In the genomic region with DNA sequence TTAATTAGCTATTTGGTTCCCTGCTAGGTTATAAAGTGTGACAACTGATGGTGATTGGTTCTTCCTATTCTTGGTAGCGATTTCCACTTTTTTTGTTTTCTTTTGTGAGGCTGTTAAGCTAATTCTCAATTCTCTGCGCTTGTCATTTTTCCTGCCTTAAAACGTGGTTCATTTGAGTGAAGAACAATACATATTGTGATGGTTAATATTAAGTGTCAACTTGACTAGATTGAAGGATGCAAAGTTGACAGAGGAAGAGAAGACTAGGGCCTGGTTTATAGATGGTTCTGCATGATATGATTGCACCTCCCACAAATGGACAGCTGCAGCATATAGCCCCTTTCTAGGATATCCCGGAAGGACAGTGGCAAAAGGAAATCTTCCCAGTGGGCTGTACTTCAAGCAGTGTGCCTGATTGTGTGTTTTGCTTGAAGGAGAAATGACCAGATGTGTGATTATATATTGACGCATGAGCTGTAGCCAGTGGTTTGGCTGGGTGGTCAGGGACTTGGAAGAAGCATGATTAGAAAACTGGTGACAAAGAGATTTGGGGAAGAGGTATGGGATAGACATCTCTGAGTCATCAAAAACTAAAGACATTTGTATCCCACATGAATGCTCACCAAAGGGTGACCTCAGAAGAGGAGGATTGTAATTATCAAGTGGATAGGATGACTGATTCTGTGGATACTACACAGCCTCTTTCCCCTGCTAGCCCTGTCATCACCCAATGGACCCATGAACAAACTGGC, we compare ENCODE assay signal across 19 cellular contexts. TPM values are rescaled to one million over a fixed set of nuclear protein-coding genes. Genes with fewer than 3 reads are reported as not detected.
"Had no signal": no experiment of that assay in that cellular context is flagged by ENCODE, and none has a peak within 500 bp of the region (broad histone marks: within the 10 kb centered on the region; RNA-seq: fewer than 3 reads in every experiment).

No MANE protein-coding gene starts in this region.

- H3K27ac ChIP-seq: adrenal gland, coronary artery, esophagus muscularis mucosa, heart left ventricle, lower lobe of right lung, sigmoid colon, spleen, stomach had no signal

- DNase-seq: activated CD4-positive, alpha-beta T cell treated with anti-CD3 and anti-CD28 coated beads for 48 hours; activated CD8-positive, alpha-beta T cell treated with anti-CD3 and anti-CD28 coated beads for 36 hours; activated effector memory CD4-positive, alpha-beta T cell treated with anti-CD3 and anti-CD28 coated beads, Interleukin-2, amount 50 U/mL, for 16 hours; activated T-cell treated with anti-CD3 and anti-CD28 coated beads, Interleukin-2, amount 50 U/mL, for 4 hours; adrenal gland; foreskin melanocyte; heart left ventricle; left colon; lower lobe of right lung; sigmoid colon; spleen; stimulated activated CD4-positive, alpha-beta T cell treated with anti-CD3 and anti-CD28 coated beads, Interleukin-1b, Interleukin-23, amount 100 ng/mL, for 48 hours; stomach; T-helper 17 cell had no signal

- H3K4me3 ChIP-seq: adrenal gland, coronary artery, esophagus muscularis mucosa, heart left ventricle, lower lobe of right lung, sigmoid colon, spleen, stomach had no signal

- H3K4me1 ChIP-seq: adrenal gland, esophagus muscularis mucosa, lower lobe of right lung, sigmoid colon, spleen, stomach had no signal

- H3K27me3 ChIP-seq: adrenal gland, esophagus muscularis mucosa, heart left ventricle, sigmoid colon, spleen, stomach had no signal

- H3K9me3 ChIP-seq: adrenal gland, esophagus muscularis mucosa, heart left ventricle, lower lobe of right lung, sigmoid colon had no signal

- H3K36me3 ChIP-seq: adrenal gland, esophagus muscularis mucosa, heart left ventricle, lower lobe of right lung, sigmoid colon, spleen, stomach had no signal

RNA-seq across cellular contexts. Expression of gene ZNF804A, which starts 39.4 kb away (rescaled TPM):
- total RNA-seq: activated CD8-positive, alpha-beta T cell treated with anti-CD3 and anti-CD28 coated beads for 36 hours; activated T-cell treated with anti-CD3 and anti-CD28 coated beads, Interleukin-2, amount 50 U/mL, for 4 hours; osteocyte; pulmonary artery endothelial cell; T-helper 17 cell; WTC11 had no signal
